8 cellular contexts compared by ENCODE assay signal in genomic region chr2:27920148-27920885, GRCh38. TPM values are rescaled to one million over a fixed set of nuclear protein-coding genes. Genes with fewer than 3 reads are reported as not detected.
A peak's percentile ranks its signal among the peaks of the same experiment; 100 is the strongest.
DNase-seq lines count a peak whose midpoint lies in the region; ATAC-seq, FAIRE-seq and TF ChIP-seq lines count a peak whose summit lies in the region.

No MANE protein-coding gene starts in this region.

- H3K4me1 ChIP-seq in K562 (replicated peaks in 1 of 2; ENCODE audit: control insufficient read depth in 2 of 2, insufficient read depth in 2 of 2, low read length in 2 of 2): peaks cover 0 to 2% of the 10 kb centered on the region in 2 experiments; a peak in 3 of 5 replicates
- H3K4me1 ChIP-seq in thyroid gland: peaks cover 6 to 25% of the 10 kb centered on the region in 2 donors
- H3K4me1 ChIP-seq in aorta (ENCODE audit: control insufficient read depth in 1 of 2, insufficient read depth in 2 of 2, low read length in 2 of 2): no peaks in the 10 kb centered on the region

- H3K4me2 ChIP-seq in K562 (ENCODE audit: insufficient read depth, low read length): no peak overlapping the region

- no peak overlapping the region for H3K4me3 ChIP-seq in K562
- H3K4me3 ChIP-seq in thyroid gland (replicated peaks in 1 of 3): no peak overlapping the region
- H3K4me3 ChIP-seq in aorta (ENCODE audit: low read length in 2 of 2): no peak overlapping the region

- no peak for DNase-seq in activated CD8-positive, alpha-beta T cell treated with anti-CD3 and anti-CD28 coated beads for 36 hours
- DNase-seq in activated CD8-positive, alpha-beta T cell treated with anti-CD3 and anti-CD28 coated beads, Interleukin-2, amount 10 ng/mL, durations not matched to agents 7 days and 5 days: no peak
- no peak for DNase-seq in K562 (ENCODE audit: extremely low read depth in 1 of 4, low spot score in 3 of 4)
- DNase-seq in kidney glomerular epithelial cell (lab: John Stamatoyannopoulos, UW): peak; percentile 56
- DNase-seq in thyroid gland: no peak
- DNase-seq in aorta: no peak

- H3K36me3 ChIP-seq in K562 (ENCODE audit: control insufficient read depth, insufficient read depth, low read length) (no peaks in the 10 kb centered on the region), thyroid gland (no peaks in the 10 kb centered on the region), aorta (ENCODE audit: control insufficient read depth in 1 of 2, insufficient read depth in 2 of 2, low read length in 1 of 2) (peaks cover 0 to under 1% of the 10 kb centered on the region in 2 donors)

- peak overlapping the region; percentile 46 for H3K27ac Mint-ChIP-seq in activated CD8-positive, alpha-beta T cell treated with anti-CD3 and anti-CD28 coated beads for 36 hours
- no peak overlapping the region for H3K27ac Mint-ChIP-seq in activated CD8-positive, alpha-beta T cell treated with anti-CD3 and anti-CD28 coated beads, Interleukin-2, amount 10 ng/mL, durations not matched to agents 7 days and 5 days

- H3K27ac ChIP-seq in K562 (ENCODE audit: extremely low read depth, low read depth, low read length) (no peak overlapping the region), thyroid gland (peak overlapping the region in 2 of 3 donors; percentile 5 to 44), aorta (ENCODE audit: low read depth in 1 of 2, low read length in 2 of 2) (no peak overlapping the region)

- no TSS peak for BruUV-seq in K562 (replicated peaks; lab: Mats Ljungman, UMichigan)

- no peak for TF ChIP-seq CTCF in activated CD8-positive, alpha-beta T cell treated with anti-CD3 and anti-CD28 coated beads for 36 hours (IDR thresholded peaks at IDR 0.05)
- TF ChIP-seq CTCF in K562 (IDR thresholded peaks at IDR 0.05 in 2 of 3, conservative IDR thresholded peaks at IDR 0.05 in 1 of 3; ENCODE audit: insufficient read depth in 2 of 3, low read depth in 1 of 3, low read length in 3 of 3): no peak
- TF ChIP-seq CTCF in thyroid gland (IDR thresholded peaks at IDR 0.05): no peak

- H3K4me1 Mint-ChIP-seq in activated CD8-positive, alpha-beta T cell treated with anti-CD3 and anti-CD28 coated beads for 36 hours (ENCODE audit: low read depth): peaks cover 31% of the 10 kb centered on the region
- peaks cover 10% of the 10 kb centered on the region for H3K4me1 Mint-ChIP-seq in activated CD8-positive, alpha-beta T cell treated with anti-CD3 and anti-CD28 coated beads, Interleukin-2, amount 10 ng/mL, durations not matched to agents 7 days and 5 days (ENCODE audit: low read depth)

- no peaks in the 10 kb centered on the region for H3K9me3 Mint-ChIP-seq in activated CD8-positive, alpha-beta T cell treated with anti-CD3 and anti-CD28 coated beads for 36 hours
- no peaks in the 10 kb centered on the region for H3K9me3 Mint-ChIP-seq in activated CD8-positive, alpha-beta T cell treated with anti-CD3 and anti-CD28 coated beads, Interleukin-2, amount 10 ng/mL, durations not matched to agents 7 days and 5 days (ENCODE audit: insufficient read depth)

- no peaks in the 10 kb centered on the region for H3K27me3 Mint-ChIP-seq in activated CD8-positive, alpha-beta T cell treated with anti-CD3 and anti-CD28 coated beads for 36 hours
- H3K27me3 Mint-ChIP-seq in activated CD8-positive, alpha-beta T cell treated with anti-CD3 and anti-CD28 coated beads, Interleukin-2, amount 10 ng/mL, durations not matched to agents 7 days and 5 days (ENCODE audit: low read depth): no peaks in the 10 kb centered on the region

- no peak for TF ChIP-seq RAD21 in K562 (CRISPR knock-in tag; conservative IDR thresholded peaks at IDR 0.05 in 1 of 2, IDR thresholded peaks at IDR 0.05 in 1 of 2)

- H3K9me1 ChIP-seq in K562 (ENCODE audit: control insufficient read depth, insufficient read depth, low read length): no peaks in the 10 kb centered on the region

- intact Hi-C loops in activated CD8-positive, alpha-beta T cell treated with anti-CD3 and anti-CD28 coated beads for 36 hours (cut with micrococcal nuclease): no loop called here
- intact Hi-C loops in K562 (cut with micrococcal nuclease): no loop called here
- intact Hi-C loops in thyroid gland (cut with DNase I): no loop called here
- intact Hi-C loops in aorta (cut with DNase I): no loop called here

- CTCF ChIA-PET in activated CD8-positive, alpha-beta T cell treated with anti-CD3 and anti-CD28 coated beads for 36 hours (lab: Charles Lee): interaction anchor here (0.7 to 0.8 kb wide), 2 partner anchors 8 to 197 kb away, joined by 3 to 4 read pairs; no protein-coding TSS in a partner anchor
- CTCF ChIA-PET in activated CD8-positive, alpha-beta T cell treated with anti-CD3 and anti-CD28 coated beads, Interleukin-2, amount 10 ng/mL, durations not matched to agents 7 days and 5 days (lab: Charles Lee): interaction anchor here (1.2 kb wide), 1 partner anchor 13 kb away, joined by 3 read pairs; no protein-coding TSS in a partner anchor
- CTCF ChIA-PET in K562 (lab: Yijun Ruan, JAX; ENCODE audit: low intra/inter-chr PET ratio): no interaction called here

- no peak overlapping the region for H3K4me3 Mint-ChIP-seq in activated CD8-positive, alpha-beta T cell treated with anti-CD3 and anti-CD28 coated beads for 36 hours
- no peak overlapping the region for H3K4me3 Mint-ChIP-seq in activated CD8-positive, alpha-beta T cell treated with anti-CD3 and anti-CD28 coated beads, Interleukin-2, amount 10 ng/mL, durations not matched to agents 7 days and 5 days

- H3K27me3 ChIP-seq in K562 (ENCODE audit: control insufficient read depth in 2 of 2, insufficient read depth in 2 of 2, low read length in 2 of 2) (no peaks in the 10 kb centered on the region), thyroid gland (no peaks in the 10 kb centered on the region), aorta (ENCODE audit: control insufficient read depth in 1 of 2, insufficient read depth in 2 of 2, low read length in 1 of 2) (no peaks in the 10 kb centered on the region)

- TF ChIP-seq POLR2A in K562 (conservative IDR thresholded peaks at IDR 0.05) (no peak), thyroid gland (IDR thresholded peaks at IDR 0.05) (no peak)

- in situ Hi-C loops in K562 (cut with MboI): no loop called here

- no peak for TF ChIP-seq EP300 in K562 (IDR thresholded peaks at IDR 0.05; ENCODE audit: low read length)

- WGBS in K562 (ENCODE audit: insufficient coverage, low coverage, missing lambda C conversion rate): 20% methylated on average over 4 of the region's 4 CpGs
- WGBS in thyroid gland, 2 donors: 47 to 48% methylated on average over 4 of the region's 4 CpGs
- WGBS in aorta, 2 donors: 27% methylated on average over 4 of the region's 4 CpGs

- no peaks in the 10 kb centered on the region for H3K9me3 ChIP-seq in K562 (replicated peaks; ENCODE audit: control insufficient read depth, insufficient read depth, low read depth, low read length)
- no peaks in the 10 kb centered on the region for H3K9me3 ChIP-seq in thyroid gland
- no peaks in the 10 kb centered on the region for H3K9me3 ChIP-seq in aorta (ENCODE audit: control insufficient read depth, low read length)

- H2AFZ ChIP-seq in K562 (ENCODE audit: low read depth, low read length): no peak overlapping the region

- FAIRE-seq in K562 (lab: Jason Lieb, UNC): peak; percentile 6

- no peaks in the 10 kb centered on the region for H3K79me2 ChIP-seq in K562 (ENCODE audit: control insufficient read depth, insufficient read depth, low read length)

- no peak overlapping the region for H3K9ac ChIP-seq in K562 (ENCODE audit: insufficient read depth in 1 of 2, low read depth in 2 of 2, low read length in 2 of 2)

- peaks cover 19% of the 10 kb centered on the region for H3K36me3 Mint-ChIP-seq in activated CD8-positive, alpha-beta T cell treated with anti-CD3 and anti-CD28 coated beads for 36 hours (ENCODE audit: low read depth)
- peaks cover 22% of the 10 kb centered on the region for H3K36me3 Mint-ChIP-seq in activated CD8-positive, alpha-beta T cell treated with anti-CD3 and anti-CD28 coated beads, Interleukin-2, amount 10 ng/mL, durations not matched to agents 7 days and 5 days (ENCODE audit: low read depth)

- ATAC-seq in activated CD8-positive, alpha-beta T cell treated with anti-CD3 and anti-CD28 coated beads for 36 hours: peak; percentile 53
- no peak for ATAC-seq in activated CD8-positive, alpha-beta T cell treated with anti-CD3 and anti-CD28 coated beads, Interleukin-2, amount 10 ng/mL, durations not matched to agents 7 days and 5 days
- ATAC-seq in K562 (no peak), aorta (ENCODE audit: low FRiP score) (no peak), GM21526 (IDR thresholded peaks at IDR 0.05; ENCODE audit: low FRiP score, unreplicated experiment) (no peak), HG03565 (IDR thresholded peaks at IDR 0.05; ENCODE audit: unreplicated experiment) (no peak)

- POLR2A ChIA-PET in activated CD8-positive, alpha-beta T cell treated with anti-CD3 and anti-CD28 coated beads for 36 hours (lab: Charles Lee): no interaction called here
- POLR2A ChIA-PET in activated CD8-positive, alpha-beta T cell treated with anti-CD3 and anti-CD28 coated beads, Interleukin-2, amount 10 ng/mL, durations not matched to agents 7 days and 5 days (lab: Charles Lee): no interaction called here
- POLR2A ChIA-PET in K562 (lab: Yijun Ruan, JAX): no interaction called here

- H4K20me1 ChIP-seq in K562 (replicated peaks; ENCODE audit: control insufficient read depth, insufficient read depth, low read length): no peaks in the 10 kb centered on the region

RNA-seq across cellular contexts. Expression of gene BABAM2, which starts 29.8 kb away (rescaled TPM):
- total RNA-seq in activated CD8-positive, alpha-beta T cell treated with anti-CD3 and anti-CD28 coated beads for 36 hours: 10 to 100 TPM; 66.8 to 68.4 TPM
- 10 to 100 TPM; 47.0 to 49.0 TPM for total RNA-seq in activated CD8-positive, alpha-beta T cell treated with anti-CD3 and anti-CD28 coated beads, Interleukin-2, amount 10 ng/mL, durations not matched to agents 7 days and 5 days
- total RNA-seq in K562 (2011; cell fraction: chromatin; rRNA removed; ENCODE audit: low replicate concordance): 95.1 and 126 TPM in 2 replicates
- 41.5 and 49.6 TPM in 2 replicates for total RNA-seq in K562 (2011; cell fraction: nucleolus; rRNA removed)
- total RNA-seq in K562 (2011; cell fraction: nucleoplasm; rRNA removed): 76.3 and 103 TPM in 2 replicates
- total RNA-seq in K562 (2014; rRNA removed) (10.9 and 15.6 TPM in 2 replicates), K562 (2014; rRNA removed; fragmentation: Illumina TruSeq; extraction: Trizol) (27.3 and 31.8 TPM in 2 replicates), K562 (2015; rRNA removed; fragmentation: Illumina TruSeq; extraction: Trizol) (19.9 and 23.5 TPM in 2 replicates), K562 (2021) (23.9 and 24.2 TPM in 2 replicates), thyroid gland (10 to 100 TPM; 33.2 to 70.3 (median 38.6) TPM), aorta (10 to 100 TPM; 52.3 to 53.8 TPM)
- polyA plus RNA-seq in K562 (2011; rRNA removed) (22.8 and 25.6 TPM in 2 replicates), K562 (2014; fragmentation: Illumina TruSeq; extraction: Trizol) (27.9 and 32.9 TPM in 2 replicates), K562 (2014; fragmentation: Nextera tagmentation; extraction: Ambion mirVana) (10 to 100 TPM; 35.2 to 37.4 TPM), K562 (2014; rRNA removed) (15.6 and 18.0 TPM in 2 replicates), aorta (10 to 100 TPM; 17.2 to 20.7 TPM)
- polyA plus RNA-seq in K562 (2011; cell fraction: cytosol; rRNA removed): 15.8 and 16.3 TPM in 2 replicates
- 21.4 TPM in 2 replicates for polyA plus RNA-seq in K562 (2011; cell fraction: nucleus; rRNA removed)
- polyA plus RNA-seq in K562 (2012): 24.0 and 34.6 TPM in 2 replicates
- 30.3 and 33.4 TPM in 2 replicates for polyA minus RNA-seq in K562 (2011; rRNA and poly(A)+ RNA removed)
- 10.7 and 17.9 TPM in 2 replicates for polyA minus RNA-seq in K562 (2011; cell fraction: cytosol; rRNA and poly(A)+ RNA removed)
- 42.8 and 66.1 TPM in 2 replicates for polyA minus RNA-seq in K562 (2011; cell fraction: nucleus; rRNA and poly(A)+ RNA removed)

RNA-seq across cellular contexts. Expression of gene RBKS, which starts 30.1 kb away (rescaled TPM):
- 1 to 10 TPM; 7.2 to 8.9 TPM for total RNA-seq in activated CD8-positive, alpha-beta T cell treated with anti-CD3 and anti-CD28 coated beads for 36 hours
- 1 to 10 TPM; 1.5 to 1.6 TPM for total RNA-seq in activated CD8-positive, alpha-beta T cell treated with anti-CD3 and anti-CD28 coated beads, Interleukin-2, amount 10 ng/mL, durations not matched to agents 7 days and 5 days
- total RNA-seq in K562 (2011; cell fraction: chromatin; rRNA removed; ENCODE audit: low replicate concordance): 0.79 and 1.00 TPM in 2 replicates
- total RNA-seq in K562 (2011; cell fraction: nucleolus; rRNA removed): 0.50 TPM in 1 of 2 replicates, not detected in the other
- total RNA-seq in K562 (2011; cell fraction: nucleoplasm; rRNA removed): 1.1 and 1.3 TPM in 2 replicates
- total RNA-seq in K562 (2014; rRNA removed) (0.18 and 0.24 TPM in 2 replicates), K562 (2014; rRNA removed; fragmentation: Illumina TruSeq; extraction: Trizol) (0.11 and 0.13 TPM in 2 replicates), K562 (2015; rRNA removed; fragmentation: Illumina TruSeq; extraction: Trizol) (0.15 and 0.25 TPM in 2 replicates), K562 (2021) (0.07 and 0.18 TPM in 2 replicates), thyroid gland (10 to 100 TPM in 1 of 4 donors, 1 to 10 TPM in 3; 6.9 to 10.6 (median 8.1) TPM), aorta (1 to 10 TPM; 4.4 to 4.7 TPM)
- polyA plus RNA-seq in K562 (2011; rRNA removed) (0.34 and 0.39 TPM in 2 replicates), K562 (2014; fragmentation: Illumina TruSeq; extraction: Trizol) (0.12 and 0.19 TPM in 2 replicates), K562 (2014; fragmentation: Nextera tagmentation; extraction: Ambion mirVana) (under 1 TPM; 0.06 to 0.24 TPM), K562 (2014; rRNA removed) (0.20 and 1.1 TPM in 2 replicates), aorta (1 to 10 TPM in 1 of 2 donors, under 1 TPM in 1; 0.90 to 6.5 TPM)
- 0.10 and 0.47 TPM in 2 replicates for polyA plus RNA-seq in K562 (2011; cell fraction: cytosol; rRNA removed)
- 0.31 and 0.67 TPM in 2 replicates for polyA plus RNA-seq in K562 (2011; cell fraction: nucleus; rRNA removed)
- 0.31 and 0.93 TPM in 2 replicates for polyA plus RNA-seq in K562 (2012)
- 0.36 and 0.39 TPM in 2 replicates for polyA minus RNA-seq in K562 (2011; rRNA and poly(A)+ RNA removed)
- polyA minus RNA-seq in K562 (2011; cell fraction: cytosol; rRNA and poly(A)+ RNA removed): not detected in 2 replicates
- 1.1 and 1.2 TPM in 2 replicates for polyA minus RNA-seq in K562 (2011; cell fraction: nucleus; rRNA and poly(A)+ RNA removed)

Comparison
In these comparisons a context has a peak if more than half of its experiments do, and no peak if none do; other contexts are left out.
1. H3K27ac ChIP-seq: peak in thyroid gland (2 of 3); none in K562 (single experiment) and aorta (0 of 2).